16 cellular contexts compared by ENCODE assay signal in the genomic region with DNA sequence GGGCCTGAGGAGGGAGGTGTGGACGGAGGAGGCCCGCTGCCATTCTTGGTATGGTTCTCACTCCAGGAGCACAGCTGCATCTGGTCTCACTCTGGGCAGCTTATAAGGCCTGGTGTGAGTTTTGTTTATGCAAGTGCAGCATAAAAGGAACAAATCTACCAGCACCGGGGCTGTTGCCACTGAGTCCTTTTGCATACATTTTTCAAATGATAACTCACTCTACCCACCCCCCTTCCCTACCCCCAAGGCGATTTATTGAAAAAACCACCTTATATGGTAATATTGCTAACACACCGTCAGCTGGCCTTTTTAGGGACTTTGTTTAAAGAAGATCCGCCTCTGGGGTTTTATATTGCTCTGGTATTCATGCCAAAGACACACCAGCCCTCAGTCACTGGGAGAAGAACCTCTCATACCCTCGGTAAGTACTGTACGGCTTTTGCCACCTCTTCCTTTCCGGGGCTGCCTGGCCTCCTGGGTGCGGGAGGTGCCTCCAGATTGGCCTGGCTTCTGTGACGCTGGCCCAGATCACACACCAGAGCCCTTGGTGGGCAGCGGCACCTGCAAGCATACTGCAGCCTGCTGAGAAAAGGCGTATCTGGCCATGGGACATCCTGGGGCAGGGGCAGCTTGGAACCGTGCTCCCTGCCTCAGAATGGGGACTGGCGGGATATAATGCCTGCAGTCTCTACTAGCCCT. TPM values are rescaled to one million over a fixed set of nuclear protein-coding genes. Genes with fewer than 3 reads are reported as not detected.
DNase-seq lines count a peak whose midpoint lies in the region; ATAC-seq and TF ChIP-seq lines count a peak whose summit lies in the region.
"Had no signal": no experiment of that assay in that cellular context is flagged by ENCODE, and none has a peak within 500 bp of the region (broad histone marks: within the 10 kb centered on the region; RNA-seq: fewer than 3 reads in every experiment).

A gene (plus strand): TSS at position 378 of the 699 bp plus-strand sequence. CDS start 8,304 bp downstream, outside the sequence.

- H3K4me1 ChIP-seq in duodenal mucosa (ENCODE audit: control insufficient read depth in 1 of 2, insufficient read depth in 2 of 2, low read length in 2 of 2) (peaks cover 5 to 11% of the 10 kb centered on the region in 2 donors), muscle layer of colon (ENCODE audit: insufficient read depth, low read length) (peaks cover 32% of the 10 kb centered on the region), upper lobe of left lung (no peaks in the 10 kb centered on the region), osteoblast (ENCODE audit: insufficient read depth, low read length) (peaks cover 13% of the 10 kb centered on the region)
- H3K4me1 ChIP-seq: adrenal gland had no signal

- peak within 1 kb of the TSS in 1 of 2 donors; percentile 58 for H3K9ac ChIP-seq in duodenal mucosa (ENCODE audit: low read depth in 1 of 2, low read length in 2 of 2)
- H3K9ac ChIP-seq in muscle layer of colon (ENCODE audit: low read length), result peak within 1 kb of the TSS; percentile 99

- no peaks in the 10 kb centered on the region for H3K36me3 Mint-ChIP-seq in activated CD4-positive, alpha-beta T cell treated with anti-CD3 and anti-CD28 coated beads, Interleukin-2, amount 10 ng/mL, durations not matched to agents 7 days and 5 days (ENCODE audit: low read depth)
- no peaks in the 10 kb centered on the region for H3K36me3 Mint-ChIP-seq in activated T-cell treated with anti-CD3 and anti-CD28 coated beads, Interleukin-2, amount 50 U/mL, for 4 hours (ENCODE audit: insufficient read depth)
- H3K36me3 Mint-ChIP-seq: IgD-negative memory B cell had no signal

- no peak within 1 kb of the TSS for H3K4me2 ChIP-seq in osteoblast (ENCODE audit: insufficient read depth, low read length)

- H3K36me3 ChIP-seq in duodenal mucosa (ENCODE audit: control insufficient read depth in 1 of 2, insufficient read depth in 2 of 2, low read length in 2 of 2) (no peaks in the 10 kb centered on the region), muscle layer of colon (ENCODE audit: insufficient read depth, low read length) (peaks cover 46% of the 10 kb centered on the region), upper lobe of left lung (no peaks in the 10 kb centered on the region), osteoblast (ENCODE audit: insufficient read depth, low read length) (no peaks in the 10 kb centered on the region)
- H3K36me3 ChIP-seq: adrenal gland had no signal

- no peak for TF ChIP-seq POLR2A in upper lobe of left lung (IDR thresholded peaks at IDR 0.05)

- TF ChIP-seq CTCF in upper lobe of left lung (IDR thresholded peaks at IDR 0.05) (no peak), osteoblast (IDR thresholded peaks at IDR 0.05; ENCODE audit: extremely low read depth, low read depth, low read length) (no peak)

- H3K27ac Mint-ChIP-seq in activated CD4-positive, alpha-beta T cell treated with anti-CD3 and anti-CD28 coated beads, Interleukin-2, amount 10 ng/mL, durations not matched to agents 7 days and 5 days, result peak within 1 kb of the TSS; percentile 11
- H3K27ac Mint-ChIP-seq: HFFc6, IgD-negative memory B cell had no signal

- H4K20me1 ChIP-seq in osteoblast (ENCODE audit: insufficient read depth, low read length), result peaks cover 2% of the 10 kb centered on the region

- H3K27ac ChIP-seq in duodenal mucosa (ENCODE audit: low read depth, low read length), result peak within 1 kb of the TSS; percentile 60
- H3K27ac ChIP-seq in muscle layer of colon (ENCODE audit: low read depth, low read length), result peak within 1 kb of the TSS; percentile 99
- no peak within 1 kb of the TSS for H3K27ac ChIP-seq in upper lobe of left lung
- H3K27ac ChIP-seq in osteoblast (ENCODE audit: low read depth, low read length), result no peak within 1 kb of the TSS
- H3K27ac ChIP-seq: adrenal gland had no signal

- 80 to 84% methylated on average over 11 to 13 of the region's 15 CpGs for WGBS in upper lobe of left lung, 2 donors

- POLR2A ChIA-PET in activated CD4-positive, alpha-beta T cell treated with anti-CD3 and anti-CD28 coated beads, Interleukin-2, amount 10 ng/mL, durations not matched to agents 7 days and 5 days (lab: Charles Lee), result no interaction called here

- no peak for TF ChIP-seq EP300 in upper lobe of left lung (IDR thresholded peaks at IDR 0.05)

- peaks cover 2% of the 10 kb centered on the region for H3K27me3 Mint-ChIP-seq in activated CD4-positive, alpha-beta T cell treated with anti-CD3 and anti-CD28 coated beads, Interleukin-2, amount 10 ng/mL, durations not matched to agents 7 days and 5 days
- H3K27me3 Mint-ChIP-seq in activated T-cell treated with anti-CD3 and anti-CD28 coated beads, Interleukin-2, amount 50 U/mL, for 4 hours (ENCODE audit: low read depth), result no peaks in the 10 kb centered on the region

- no peak within 1 kb of the TSS for H2AFZ ChIP-seq in osteoblast (ENCODE audit: low read length)

- CTCF ChIA-PET in activated CD4-positive, alpha-beta T cell treated with anti-CD3 and anti-CD28 coated beads, Interleukin-2, amount 10 ng/mL, durations not matched to agents 7 days and 5 days (lab: Charles Lee), result interaction anchor here (1.0 to 1.7 kb wide), 3 partner anchors 10 to 20 kb away, joined by 3 to 4 read pairs (median 3); no protein-coding TSS in a partner anchor

- H3K79me2 ChIP-seq in osteoblast (ENCODE audit: insufficient read depth, low read length), result no peaks in the 10 kb centered on the region

- peaks cover 48% of the 10 kb centered on the region for H3K4me1 Mint-ChIP-seq in activated CD4-positive, alpha-beta T cell treated with anti-CD3 and anti-CD28 coated beads, Interleukin-2, amount 10 ng/mL, durations not matched to agents 7 days and 5 days
- H3K4me1 Mint-ChIP-seq in activated T-cell treated with anti-CD3 and anti-CD28 coated beads, Interleukin-2, amount 50 U/mL, for 4 hours (ENCODE audit: low read depth), result peaks cover 14% of the 10 kb centered on the region

- H3K4me3 ChIP-seq in duodenal mucosa (ENCODE audit: low read depth in 1 of 2, low read length in 2 of 2) (peak within 1 kb of the TSS in 1 of 2 donors; percentile 32), muscle layer of colon (ENCODE audit: low read depth in 1 of 2, low read length in 2 of 2) (peak within 1 kb of the TSS; percentile 47 to 83), upper lobe of left lung (peak within 1 kb of the TSS in 2 of 4 donors; percentile 8 to 15), osteoblast (ENCODE audit: insufficient read depth, low read length) (no peak within 1 kb of the TSS)
- H3K4me3 ChIP-seq: adrenal gland had no signal

- no peak for DNase-seq in activated CD4-positive, alpha-beta T cell treated with anti-CD3 and anti-CD28 coated beads, Interleukin-2, amount 10 ng/mL, durations not matched to agents 7 days and 5 days
- DNase-seq in activated CD4-positive, alpha-beta T cell treated with anti-CD3 and anti-CD28 coated beads for 1 hour, result no peak
- DNase-seq in upper lobe of left lung (peak in 1 of 2 donors; percentile 24), osteoblast (ENCODE audit: insufficient read length, low spot score, missing footprints) (no peak), NCI-H1436 (lab: John Stamatoyannopoulos, UW) (no peak)
- DNase-seq in activated T-cell treated with anti-CD3 and anti-CD28 coated beads, Interleukin-2, amount 50 U/mL, for 4 hours, result no peak
- DNase-seq: activated CD8-positive, alpha-beta memory T cell treated with anti-CD3 and anti-CD28 coated beads for 24 hours; adrenal gland; DMS79; HFFc6; NCI-H2029 treated with DMSO at 0.1 percent for 48 hours; stimulated activated naive CD4-positive, alpha-beta T cell; T-helper 2 cell had no signal

- no peak within 1 kb of the TSS for H3K4me3 Mint-ChIP-seq in activated CD4-positive, alpha-beta T cell treated with anti-CD3 and anti-CD28 coated beads, Interleukin-2, amount 10 ng/mL, durations not matched to agents 7 days and 5 days
- H3K4me3 Mint-ChIP-seq in activated T-cell treated with anti-CD3 and anti-CD28 coated beads, Interleukin-2, amount 50 U/mL, for 4 hours, result no peak within 1 kb of the TSS
- H3K4me3 Mint-ChIP-seq: HFFc6, IgD-negative memory B cell had no signal

- H3K27me3 ChIP-seq in duodenal mucosa (ENCODE audit: control insufficient read depth in 1 of 2, insufficient read depth in 2 of 2, low read length in 2 of 2), result no peaks in the 10 kb centered on the region
- H3K27me3 ChIP-seq in muscle layer of colon (ENCODE audit: control insufficient read depth in 1 of 2, insufficient read depth in 2 of 2, low read length in 2 of 2), result no peaks in the 10 kb centered on the region
- H3K27me3 ChIP-seq in upper lobe of left lung, result no peaks in the 10 kb centered on the region
- H3K27me3 ChIP-seq in osteoblast (ENCODE audit: insufficient read depth, low read length), result peaks cover 64% of the 10 kb centered on the region
- H3K27me3 ChIP-seq: adrenal gland had no signal

- no peaks in the 10 kb centered on the region for H3K9me3 ChIP-seq in duodenal mucosa (ENCODE audit: control insufficient read depth in 1 of 2, low read length in 2 of 2)
- no peaks in the 10 kb centered on the region for H3K9me3 ChIP-seq in muscle layer of colon (ENCODE audit: low read length)
- H3K9me3 ChIP-seq in upper lobe of left lung, result no peaks in the 10 kb centered on the region
- H3K9me3 ChIP-seq in osteoblast (ENCODE audit: low read depth, low read length), result no peaks in the 10 kb centered on the region
- H3K9me3 ChIP-seq: adrenal gland had no signal

- no peak for ATAC-seq in upper lobe of left lung (ENCODE audit: low FRiP score in 2 of 2)
- no peak for ATAC-seq in activated T-cell treated with anti-CD3 and anti-CD28 coated beads, Interleukin-2, amount 50 U/mL, for 4 hours

- H3K9me3 Mint-ChIP-seq in activated CD4-positive, alpha-beta T cell treated with anti-CD3 and anti-CD28 coated beads, Interleukin-2, amount 10 ng/mL, durations not matched to agents 7 days and 5 days, result no peaks in the 10 kb centered on the region
- H3K9me3 Mint-ChIP-seq in activated T-cell treated with anti-CD3 and anti-CD28 coated beads, Interleukin-2, amount 50 U/mL, for 4 hours, result no peaks in the 10 kb centered on the region
- H3K9me3 Mint-ChIP-seq: HFFc6, IgD-negative memory B cell had no signal

RNA-seq across cellular contexts. Expression of the gene that starts here (rescaled TPM):
- not detected for total RNA-seq in activated CD4-positive, alpha-beta T cell treated with anti-CD3 and anti-CD28 coated beads, Interleukin-2, amount 10 ng/mL, durations not matched to agents 7 days and 5 days
- total RNA-seq in upper lobe of left lung (10 to 100 TPM; 10.8 to 65.3 (median 27.2) TPM), osteoblast (0.72 TPM in 1 of 2 replicates, not detected in the other)
- under 1 TPM; 0.52 to 0.89 (median 0.63) TPM for total RNA-seq in activated T-cell treated with anti-CD3 and anti-CD28 coated beads, Interleukin-2, amount 50 U/mL, for 4 hours

Comparison
In these comparisons a context has a peak if more than half of its experiments do, and no peak if none do; other contexts are left out.
1. H3K27ac ChIP-seq: peak in duodenal mucosa (single experiment) and muscle layer of colon (single experiment); none in upper lobe of left lung (0 of 4) and osteoblast (single experiment).